In the genomic region with DNA sequence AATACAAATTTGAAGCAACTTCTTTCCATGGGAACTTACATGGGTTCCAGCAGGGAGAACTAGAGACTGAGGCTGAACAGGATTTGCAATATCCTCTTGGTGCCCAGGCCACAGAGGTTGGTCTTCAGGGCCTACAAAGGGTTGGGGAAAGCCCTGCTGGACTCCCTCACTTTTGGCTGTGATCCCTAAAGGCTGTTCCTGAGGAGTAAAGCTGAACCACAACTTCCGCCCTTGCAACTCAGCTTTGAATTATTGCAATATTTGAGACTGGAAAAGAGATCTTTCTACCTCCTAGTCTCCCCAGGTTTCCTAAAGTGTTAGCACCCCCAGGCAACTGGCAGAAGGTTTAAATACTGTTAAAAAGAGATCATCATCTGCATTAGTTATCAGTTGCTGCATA, we compare ENCODE assay signal across 28 cellular contexts. TPM values are rescaled to one million over a fixed set of nuclear protein-coding genes. Genes with fewer than 3 reads are reported as not detected.
"Had no signal": no experiment of that assay in that cellular context is flagged by ENCODE, and none has a peak within 500 bp of the region (broad histone marks: within the 10 kb centered on the region; RNA-seq: fewer than 3 reads in every experiment).

No MANE protein-coding gene starts in this region.

- H3K4me3 ChIP-seq: esophagus muscularis mucosa, gastrocnemius medialis, left ventricle myocardium inferior, lung, pancreas, prostate gland, skin epidermis, thoracic aorta, uterus had no signal

- DNase-seq: activated B cell treated with CpG ODN at 0.5 μM for 24 hours; activated CD4-positive, alpha-beta T cell treated with anti-CD3 and anti-CD28 coated beads, Interleukin-2, amount 50 U/mL, for 1 hour; activated CD8-positive, alpha-beta T cell treated with anti-CD3 and anti-CD28 coated beads for 36 hours; activated naive CD8-positive, alpha-beta T cell treated with anti-CD3 and anti-CD28 coated beads, Interleukin-2, amount 50 U/mL, for 24 hours; activated T-cell treated with anti-CD3 and anti-CD28 coated beads, Interleukin-2, amount 50 U/mL, for 48 hours; amygdala; endodermal cell; gastrocnemius medialis; glutamatergic neuron; left ventricle myocardium inferior; naive thymus-derived CD4-positive, alpha-beta T cell; nucleus accumbens; pancreas; retina; stimulated activated CD4-positive, alpha-beta T cell treated with anti-CD3 and anti-CD28 coated beads, Interleukin-12 subunit alpha, Interleukin-12 subunit beta, amount 100 ng/mL, for 4 hours; stimulated activated CD4-positive, alpha-beta T cell treated with anti-CD3 and anti-CD28 coated beads, Interleukin-4, amount 100 ng/mL, for 1 hour; stimulated activated naive CD8-positive, alpha-beta T cell treated with anti-CD3 and anti-CD28 coated beads, Interleukin-15, Interleukin-2, amounts not matched to agents 100 U/mL and 50 U/mL, for 24 hours; trophoblast cell; uterus had no signal

- FAIRE-seq: bronchial epithelial cell, islet of Langerhans, pancreas had no signal

- H3K27ac ChIP-seq: esophagus muscularis mucosa, gastrocnemius medialis, left ventricle myocardium inferior, pancreas, prostate gland, skin epidermis, thoracic aorta, uterus had no signal

RNA-seq across cellular contexts. Expression of a gene that starts 26.9 kb away (rescaled TPM):
- total RNA-seq: activated CD8-positive, alpha-beta T cell treated with anti-CD3 and anti-CD28 coated beads for 36 hours; activated T-helper 2 cell treated with anti-CD3 and anti-CD28 coated beads, Interferon-gamma antibody, Interleukin-2, Interleukin-4, amounts not matched to agents 10 μg/mL and 5 μg/mL and 100 μg/mL, durations not matched to agents 14 hours and 24 hours and 36 hours; bronchial epithelial cell; left ventricle myocardium inferior; sciatic nerve had no signal
- polyA plus RNA-seq: naive thymus-derived CD4-positive, alpha-beta T cell had no signal
